Comparison of ENCODE assay signal across 1 cellular context in genomic region chr22:30436196-30436595, GRCh38.
TF ChIP-seq lines count a peak whose summit lies in the region.

No MANE protein-coding gene starts in this region.

TF ChIP-seq in IMR-90, 13 proteins besides CTCF, POLR2A, EP300 and RAD21:
- TF ChIP-seq MXI1 (IDR thresholded peaks at IDR 0.05; ENCODE audit: borderline replicate concordance, low read depth, low read length) (no peak), RCOR1 (IDR thresholded peaks at IDR 0.05; ENCODE audit: insufficient replicate concordance, low read length) (no peak), CHD1 (IDR thresholded peaks at IDR 0.05; ENCODE audit: low read depth, low read length) (no peak)
